8 cellular contexts compared by ENCODE assay signal in genomic region chrX:133986008-133986683, GRCh38. TPM values are rescaled to one million over a fixed set of nuclear protein-coding genes. Genes with fewer than 3 reads are reported as not detected.
A peak's percentile ranks its signal among the peaks of the same experiment; 100 is the strongest.
DNase-seq lines count a peak whose midpoint lies in the region; ATAC-seq and TF ChIP-seq lines count a peak whose summit lies in the region.

No MANE protein-coding gene starts in this region.

- intact Hi-C loops in activated CD8-positive, alpha-beta T cell treated with anti-CD3 and anti-CD28 coated beads for 36 hours (cut with micrococcal nuclease): no loop called here
- intact Hi-C loops in sigmoid colon (cut with DNase I): no loop called here

- H3K4me3 ChIP-seq in iPS DF 6.9 (ENCODE audit: low read length): peak overlapping the region; percentile 46; the same call in 1 of the 2 replicates
- H3K4me3 ChIP-seq in sigmoid colon: peak overlapping the region; percentile 12 to 48 (median 41)

- H3K9me3 Mint-ChIP-seq in activated CD8-positive, alpha-beta T cell treated with anti-CD3 and anti-CD28 coated beads for 36 hours: no peaks in the 10 kb centered on the region

- H3K36me3 Mint-ChIP-seq in activated CD8-positive, alpha-beta T cell treated with anti-CD3 and anti-CD28 coated beads for 36 hours (ENCODE audit: low read depth): no peaks in the 10 kb centered on the region

- H3K27me3 ChIP-seq in iPS DF 6.9 (ENCODE audit: control insufficient read depth, insufficient read depth, low read length): peaks cover 2% of the 10 kb centered on the region; the same call in 1 of the 2 replicates
- H3K27me3 ChIP-seq in sigmoid colon: peaks cover 0 to 5% (median 0%) of the 10 kb centered on the region in 3 donors

- H3K9me3 ChIP-seq in iPS DF 6.9 (ENCODE audit: control insufficient read depth, insufficient read depth, low read length): no peaks in the 10 kb centered on the region
- no peaks in the 10 kb centered on the region for H3K9me3 ChIP-seq in sigmoid colon

- H3K27ac ChIP-seq in iPS DF 6.9 (ENCODE audit: low read length) (no peak overlapping the region), sigmoid colon (no peak overlapping the region)

- H3K27ac Mint-ChIP-seq in activated CD8-positive, alpha-beta T cell treated with anti-CD3 and anti-CD28 coated beads for 36 hours: no peak overlapping the region

- no CpG with 5 or more reads among the region's 14 CpGs for WGBS in iPS DF 6.9 (ENCODE audit: insufficient coverage, insufficient read length)
- WGBS in sigmoid colon, 2 donors: 9 to 14% methylated on average over 14 of the region's 14 CpGs

- peaks cover 3% of the 10 kb centered on the region for H3K4me1 Mint-ChIP-seq in activated CD8-positive, alpha-beta T cell treated with anti-CD3 and anti-CD28 coated beads for 36 hours (ENCODE audit: low read depth)

- peaks cover 18% of the 10 kb centered on the region for H3K27me3 Mint-ChIP-seq in activated CD8-positive, alpha-beta T cell treated with anti-CD3 and anti-CD28 coated beads for 36 hours

- DNase-seq in NCI-H1092 treated with DMSO at 0.1 percent for 48 hours (lab: John Stamatoyannopoulos, UW) (peak; percentile 74), NCI-H1092 (lab: John Stamatoyannopoulos, UW) (no peak), iPS DF 6.9 (ENCODE audit: low read depth, low spot score) (no peak), sigmoid colon (no peak), NCI-H2081 treated with DMSO at 0.1 percent for 48 hours (lab: John Stamatoyannopoulos, UW) (no peak), epidermal melanocyte (ENCODE audit: insufficient read length, low spot score) (no peak)
- DNase-seq in activated CD8-positive, alpha-beta T cell treated with anti-CD3 and anti-CD28 coated beads for 36 hours: no peak

- peak overlapping the region; percentile 63 for H3K4me3 Mint-ChIP-seq in activated CD8-positive, alpha-beta T cell treated with anti-CD3 and anti-CD28 coated beads for 36 hours

- TF ChIP-seq EP300 in sigmoid colon (IDR thresholded peaks at IDR 0.05): no peak

- TF ChIP-seq POLR2A in sigmoid colon (IDR thresholded peaks at IDR 0.05): no peak

- no peaks in the 10 kb centered on the region; the same call in 1 of the 2 replicates for H3K36me3 ChIP-seq in iPS DF 6.9 (ENCODE audit: control insufficient read depth, insufficient read depth, low read length)
- H3K36me3 ChIP-seq in sigmoid colon: no peaks in the 10 kb centered on the region

- no peak for TF ChIP-seq CTCF in activated CD8-positive, alpha-beta T cell treated with anti-CD3 and anti-CD28 coated beads for 36 hours (IDR thresholded peaks at IDR 0.05)
- TF ChIP-seq CTCF in sigmoid colon (IDR thresholded peaks at IDR 0.05): no peak

- no peak for ATAC-seq in activated CD8-positive, alpha-beta T cell treated with anti-CD3 and anti-CD28 coated beads for 36 hours
- no peak for ATAC-seq in HG03175 (IDR thresholded peaks at IDR 0.05; ENCODE audit: unreplicated experiment)

- H3K4me1 ChIP-seq in iPS DF 6.9 (ENCODE audit: control insufficient read depth, insufficient read depth, low read length): peaks cover 3% of the 10 kb centered on the region; the same call in 1 of the 2 replicates
- H3K4me1 ChIP-seq in sigmoid colon: peaks cover 0 to 8% (median 4%) of the 10 kb centered on the region in 4 donors

- POLR2A ChIA-PET in activated CD8-positive, alpha-beta T cell treated with anti-CD3 and anti-CD28 coated beads for 36 hours (lab: Charles Lee): no interaction called here

- CTCF ChIA-PET in activated CD8-positive, alpha-beta T cell treated with anti-CD3 and anti-CD28 coated beads for 36 hours (lab: Charles Lee): no interaction called here

RNA-seq across cellular contexts. Expression of gene GPC3, which starts 0.8 kb away (rescaled TPM):
- under 1 TPM; 0.58 to 0.63 TPM for total RNA-seq in activated CD8-positive, alpha-beta T cell treated with anti-CD3 and anti-CD28 coated beads for 36 hours
- 10 to 100 TPM in 1 of 4 donors, 1 to 10 TPM in 3; 1.6 to 31.4 (median 6.3) TPM for total RNA-seq in sigmoid colon
- polyA plus RNA-seq in sigmoid colon: 1 to 10 TPM in 1 of 3 donors, under 1 TPM in 2; 0.46 to 2.7 (median 0.60) TPM
